In the genomic region with DNA sequence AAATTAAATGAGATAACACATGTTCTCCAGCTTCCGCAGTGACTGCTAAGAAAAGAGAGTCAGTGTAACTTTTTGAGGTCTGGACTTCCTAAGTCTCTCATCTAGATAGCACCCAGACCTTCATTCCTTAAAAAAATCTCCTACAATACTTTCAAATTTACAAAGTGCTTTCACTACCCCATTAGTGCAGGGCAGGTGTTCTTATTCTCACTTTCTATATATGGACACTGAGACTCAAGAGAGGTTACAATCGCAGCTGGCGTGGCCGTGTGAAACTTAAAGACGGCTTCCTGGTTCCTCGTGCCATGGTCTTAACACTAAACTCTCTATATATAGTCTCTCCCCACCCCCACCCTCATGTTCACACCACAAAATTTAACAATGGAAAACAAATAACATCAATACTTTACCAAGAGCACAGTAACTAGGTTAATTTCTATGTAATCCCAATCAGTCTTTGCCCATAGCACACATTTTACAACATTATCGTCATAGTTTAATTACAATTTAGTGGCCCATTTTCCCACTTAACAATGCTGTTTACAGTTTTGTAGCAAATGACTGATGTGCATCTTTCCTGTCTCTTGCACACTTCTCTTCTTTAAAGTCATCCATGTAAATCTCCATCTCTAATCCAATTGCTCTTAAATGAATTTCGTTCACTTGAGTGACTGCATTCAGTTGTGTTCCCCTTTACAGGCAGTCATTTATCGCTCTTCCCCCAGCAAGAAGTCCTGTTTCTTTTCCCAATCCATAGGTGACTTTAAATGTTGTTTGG, we compare ENCODE assay signal across 12 cellular contexts.
A peak's percentile ranks its signal among the peaks of the same experiment; 100 is the strongest.
DNase-seq lines count a peak whose midpoint lies in the region; ATAC-seq lines count a peak whose summit lies in the region.
"Had no signal": no experiment of that assay in that cellular context is flagged by ENCODE, and none has a peak within 500 bp of the region (broad histone marks: within the 10 kb centered on the region; RNA-seq: fewer than 3 reads in every experiment).

No MANE protein-coding gene starts in this region.

- no peaks in the 10 kb centered on the region for H3K36me3 ChIP-seq in Karpas-422 (ENCODE audit: insufficient read depth, low read length)
- H3K36me3 ChIP-seq in CD4-positive, alpha-beta memory T cell (ENCODE audit: insufficient read depth, low read length) = no peaks in the 10 kb centered on the region

- H3K4me1 ChIP-seq in Karpas-422 (ENCODE audit: low read length) = peaks cover 41% of the 10 kb centered on the region
- H3K4me1 ChIP-seq in CD4-positive, alpha-beta memory T cell (ENCODE audit: insufficient read depth, low read length) = no peaks in the 10 kb centered on the region

- H3K27me3 Mint-ChIP-seq in activated naive CD8-positive, alpha-beta T cell treated with anti-CD3 and anti-CD28 coated beads, Interleukin-2, amount 50 U/mL, for 24 hours = no peaks in the 10 kb centered on the region
- H3K27me3 Mint-ChIP-seq in activated naive CD8-positive, alpha-beta T cell treated with anti-CD3 and anti-CD28 coated beads for 36 hours = peaks cover 9% of the 10 kb centered on the region
- H3K27me3 Mint-ChIP-seq in stimulated activated memory B cell treated with anti-CD40 and anti-IgM and Interleukin-4, amounts not matched to agents 10 μg/mL and 1 μg/mL and 100 μg/mL, for 72 hours = no peaks in the 10 kb centered on the region
- H3K27me3 Mint-ChIP-seq in CD4-positive, alpha-beta memory T cell = peaks cover 13 to 22% of the 10 kb centered on the region in 2 donors

- H3K9me2 ChIP-seq in Karpas-422 (replicated peaks; ENCODE audit: insufficient read depth, low read length) = no peaks in the 10 kb centered on the region

- no peaks in the 10 kb centered on the region for H3K9me3 ChIP-seq in Karpas-422 (ENCODE audit: low read length)
- H3K9me3 ChIP-seq in CD4-positive, alpha-beta memory T cell (ENCODE audit: control insufficient read depth in 1 of 2, low read length in 2 of 2) = no peaks in the 10 kb centered on the region

- peak overlapping the region; percentile 70 for H3K4me2 ChIP-seq in Karpas-422 (ENCODE audit: low read depth, low read length, poor library complexity, severe bottlenecking)

- H3K9me3 Mint-ChIP-seq in activated naive CD8-positive, alpha-beta T cell treated with anti-CD3 and anti-CD28 coated beads, Interleukin-2, amount 50 U/mL, for 24 hours = no peaks in the 10 kb centered on the region
- H3K9me3 Mint-ChIP-seq in activated naive CD8-positive, alpha-beta T cell treated with anti-CD3 and anti-CD28 coated beads for 36 hours = no peaks in the 10 kb centered on the region
- peaks cover 2% of the 10 kb centered on the region for H3K9me3 Mint-ChIP-seq in stimulated activated memory B cell treated with anti-CD40 and anti-IgM and Interleukin-4, amounts not matched to agents 10 μg/mL and 1 μg/mL and 100 μg/mL, for 72 hours
- no peaks in the 10 kb centered on the region for H3K9me3 Mint-ChIP-seq in CD4-positive, alpha-beta memory T cell
- H3K9me3 Mint-ChIP-seq: nephron had no signal

- no peak for DNase-seq in activated naive CD8-positive, alpha-beta T cell treated with anti-CD3 and anti-CD28 coated beads, Interleukin-2, amount 50 U/mL, for 24 hours
- no peak for DNase-seq in activated naive CD8-positive, alpha-beta T cell treated with anti-CD3 and anti-CD28 coated beads for 36 hours
- DNase-seq in Karpas-422 (peak; percentile 92), AG08395 (ENCODE audit: low spot score) (no peak), GDM1 (lab: John Stamatoyannopoulos, UW) (no peak)
- no peak for DNase-seq in CD4-positive, alpha-beta memory T cell
- DNase-seq: 8988T, anterior cingulate cortex, NCI-H2081 treated with DMSO at 0.1 percent for 48 hours had no signal

- peak overlapping the region; percentile 91 for H3K27ac ChIP-seq in Karpas-422 (ENCODE audit: low read length)
- H3K27ac ChIP-seq in CD4-positive, alpha-beta memory T cell (ENCODE audit: low read depth, low read length) = no peak overlapping the region

- H3K79me2 ChIP-seq in Karpas-422 (ENCODE audit: low read length) = no peaks in the 10 kb centered on the region

- intact Hi-C loops in CD4-positive, alpha-beta memory T cell (cut with micrococcal nuclease) = no loop called here

- peak overlapping the region; percentile 64 for H3K27ac Mint-ChIP-seq in activated naive CD8-positive, alpha-beta T cell treated with anti-CD3 and anti-CD28 coated beads, Interleukin-2, amount 50 U/mL, for 24 hours
- no peak overlapping the region for H3K27ac Mint-ChIP-seq in activated naive CD8-positive, alpha-beta T cell treated with anti-CD3 and anti-CD28 coated beads for 36 hours
- peak overlapping the region; percentile 89 for H3K27ac Mint-ChIP-seq in stimulated activated memory B cell treated with anti-CD40 and anti-IgM and Interleukin-4, amounts not matched to agents 10 μg/mL and 1 μg/mL and 100 μg/mL, for 72 hours
- H3K27ac Mint-ChIP-seq in CD4-positive, alpha-beta memory T cell = no peak overlapping the region
- H3K27ac Mint-ChIP-seq: nephron had no signal

- peaks cover 27% of the 10 kb centered on the region for H3K4me1 Mint-ChIP-seq in activated naive CD8-positive, alpha-beta T cell treated with anti-CD3 and anti-CD28 coated beads, Interleukin-2, amount 50 U/mL, for 24 hours
- peaks cover 18% of the 10 kb centered on the region for H3K4me1 Mint-ChIP-seq in activated naive CD8-positive, alpha-beta T cell treated with anti-CD3 and anti-CD28 coated beads for 36 hours
- H3K4me1 Mint-ChIP-seq in stimulated activated memory B cell treated with anti-CD40 and anti-IgM and Interleukin-4, amounts not matched to agents 10 μg/mL and 1 μg/mL and 100 μg/mL, for 72 hours = peaks cover 65% of the 10 kb centered on the region
- H3K4me1 Mint-ChIP-seq in CD4-positive, alpha-beta memory T cell = peaks cover 0 to 3% (median 0%) of the 10 kb centered on the region in 4 donors

- no peak overlapping the region for H3K4me3 Mint-ChIP-seq in activated naive CD8-positive, alpha-beta T cell treated with anti-CD3 and anti-CD28 coated beads, Interleukin-2, amount 50 U/mL, for 24 hours
- no peak overlapping the region for H3K4me3 Mint-ChIP-seq in activated naive CD8-positive, alpha-beta T cell treated with anti-CD3 and anti-CD28 coated beads for 36 hours
- peak overlapping the region; percentile 78 for H3K4me3 Mint-ChIP-seq in stimulated activated memory B cell treated with anti-CD40 and anti-IgM and Interleukin-4, amounts not matched to agents 10 μg/mL and 1 μg/mL and 100 μg/mL, for 72 hours
- no peak overlapping the region for H3K4me3 Mint-ChIP-seq in CD4-positive, alpha-beta memory T cell
- H3K4me3 Mint-ChIP-seq: nephron had no signal

- H4K20me1 ChIP-seq in Karpas-422 (ENCODE audit: insufficient read depth, low read depth, low read length) = no peaks in the 10 kb centered on the region

- POLR2A ChIA-PET in CD4-positive, alpha-beta memory T cell (lab: Charles Lee; ENCODE audit: partially characterized antibody) = no interaction called here

- CTCF ChIA-PET in CD4-positive, alpha-beta memory T cell (lab: Charles Lee; ENCODE audit: partially characterized antibody) = interaction anchor here (0.9 to 1.1 kb wide), 2 partner anchors 14 to 35 kb away, joined by 3 read pairs; no protein-coding TSS in a partner anchor

- peak overlapping the region; percentile 49 for H2AFZ ChIP-seq in Karpas-422 (ENCODE audit: low read length)

- peak; percentile 38 for ATAC-seq in activated naive CD8-positive, alpha-beta T cell treated with anti-CD3 and anti-CD28 coated beads, Interleukin-2, amount 50 U/mL, for 24 hours
- peak; percentile 88 for ATAC-seq in HG02798 (IDR thresholded peaks at IDR 0.05; ENCODE audit: poor library complexity, unreplicated experiment)
- peak; percentile 94 for ATAC-seq in stimulated activated memory B cell treated with anti-CD40 and anti-IgM and Interleukin-4, amounts not matched to agents 10 μg/mL and 1 μg/mL and 100 μg/mL, for 72 hours

- no peaks in the 10 kb centered on the region for H3K27me3 ChIP-seq in Karpas-422 (ENCODE audit: low read length)
- no peaks in the 10 kb centered on the region for H3K27me3 ChIP-seq in CD4-positive, alpha-beta memory T cell (ENCODE audit: insufficient read depth, low read length)

- peak overlapping the region; percentile 39 for H3K4me3 ChIP-seq in Karpas-422 (ENCODE audit: low read length)
- H3K4me3 ChIP-seq in CD4-positive, alpha-beta memory T cell (ENCODE audit: low read length in 2 of 2) = no peak overlapping the region

- peak overlapping the region; percentile 47 for H3K9ac ChIP-seq in Karpas-422 (ENCODE audit: low read length)

- no peaks in the 10 kb centered on the region for H3K36me3 Mint-ChIP-seq in activated naive CD8-positive, alpha-beta T cell treated with anti-CD3 and anti-CD28 coated beads, Interleukin-2, amount 50 U/mL, for 24 hours (ENCODE audit: low read depth)
- H3K36me3 Mint-ChIP-seq in activated naive CD8-positive, alpha-beta T cell treated with anti-CD3 and anti-CD28 coated beads for 36 hours = no peaks in the 10 kb centered on the region
- H3K36me3 Mint-ChIP-seq in stimulated activated memory B cell treated with anti-CD40 and anti-IgM and Interleukin-4, amounts not matched to agents 10 μg/mL and 1 μg/mL and 100 μg/mL, for 72 hours = peaks cover 10% of the 10 kb centered on the region
- H3K36me3 Mint-ChIP-seq in CD4-positive, alpha-beta memory T cell = no peaks in the 10 kb centered on the region

Comparison
In these comparisons a context has a peak if more than half of its experiments do, and no peak if none do; other contexts are left out.
1. H3K27ac Mint-ChIP-seq: peak in activated naive CD8-positive, alpha-beta T cell treated with anti-CD3 and anti-CD28 coated beads, Interleukin-2, amount 50 U/mL, for 24 hours (single experiment) and stimulated activated memory B cell treated with anti-CD40 and anti-IgM and Interleukin-4, amounts not matched to agents 10 μg/mL and 1 μg/mL and 100 μg/mL, for 72 hours (single experiment); none in activated naive CD8-positive, alpha-beta T cell treated with anti-CD3 and anti-CD28 coated beads for 36 hours (single experiment) and CD4-positive, alpha-beta memory T cell (0 of 7).
2. ATAC-seq: peak in every context shown above with its lines; median percentile 94 in stimulated activated memory B cell treated with anti-CD40 and anti-IgM and Interleukin-4, amounts not matched to agents 10 μg/mL and 1 μg/mL and 100 μg/mL, for 72 hours; 88 in HG02798; 38 in activated naive CD8-positive, alpha-beta T cell treated with anti-CD3 and anti-CD28 coated beads, Interleukin-2, amount 50 U/mL, for 24 hours.